Comparison of ENCODE assay signal across 8 cellular contexts in the genomic region with DNA sequence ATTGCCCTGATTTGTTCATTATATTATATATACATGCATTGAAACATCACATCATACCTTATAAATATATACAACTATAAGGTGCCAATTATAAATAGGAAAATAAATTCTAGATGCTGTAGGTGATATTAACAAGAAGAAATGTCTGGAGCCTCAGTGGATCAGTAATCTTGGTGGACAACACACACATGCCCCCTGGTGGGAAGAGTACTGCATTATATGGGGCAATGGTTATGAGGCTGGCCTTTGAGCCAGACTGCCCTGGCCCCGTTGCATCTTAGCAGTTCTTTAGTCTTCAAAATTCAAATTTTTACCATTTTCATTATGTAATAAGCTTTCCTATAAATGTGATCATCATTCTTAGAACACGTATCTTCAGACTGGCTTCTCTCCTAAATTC.
DNase-seq lines count a peak whose midpoint lies in the region; ATAC-seq lines count a peak whose summit lies in the region.

No MANE protein-coding gene starts in this region.

- no peak overlapping the region for H4K91ac ChIP-seq in mesenchymal stem cell (ENCODE audit: low read length)

- H3K36me3 ChIP-seq in adipocyte (ENCODE audit: control insufficient read depth, insufficient read depth, low read length, severe bottlenecking) (no peaks in the 10 kb centered on the region), mesenchymal stem cell (ENCODE audit: control insufficient read depth in 1 of 2, insufficient read depth in 2 of 2, low read depth in 1 of 2, low read length in 2 of 2) (no peaks in the 10 kb centered on the region)

- H3K4me3 ChIP-seq in Jurkat, Clone E6-1 (ENCODE audit: low read length): no peak overlapping the region
- H3K4me3 ChIP-seq in adipocyte (ENCODE audit: low read length): no peak overlapping the region
- H3K4me3 ChIP-seq in mesenchymal stem cell (ENCODE audit: insufficient read depth in 1 of 2, low read depth in 1 of 2, low read length in 2 of 2): no peak overlapping the region

- H3K9me3 ChIP-seq in adipocyte (ENCODE audit: control insufficient read depth, low read length) (no peaks in the 10 kb centered on the region), mesenchymal stem cell (ENCODE audit: control insufficient read depth, low read length) (no peaks in the 10 kb centered on the region)

- no peak overlapping the region for H3K9ac ChIP-seq in adipocyte (ENCODE audit: low read length)
- no peak overlapping the region for H3K9ac ChIP-seq in mesenchymal stem cell (ENCODE audit: low read length)

- no peak overlapping the region for H4K8ac ChIP-seq in mesenchymal stem cell (ENCODE audit: low read length)

- H2BK15ac ChIP-seq in mesenchymal stem cell (ENCODE audit: low read depth, poor library complexity, severe bottlenecking): no peak overlapping the region

- H3K18ac ChIP-seq in mesenchymal stem cell (ENCODE audit: low read depth in 1 of 2, low read length in 2 of 2): no peak overlapping the region

- no peak overlapping the region for H2BK5ac ChIP-seq in mesenchymal stem cell (ENCODE audit: low read depth, low read length, poor library complexity, severe bottlenecking)

- no peaks in the 10 kb centered on the region for H3K79me1 ChIP-seq in mesenchymal stem cell (replicated peaks; ENCODE audit: low read length, poor library complexity, severe bottlenecking)

- H2AFZ ChIP-seq in mesenchymal stem cell (ENCODE audit: low read depth, low read length): no peak overlapping the region

- WGBS in mesenchymal stem cell: 79% methylated on average over 2 of the region's 2 CpGs

- no peak overlapping the region for H3K27ac ChIP-seq in mesenchymal stem cell (ENCODE audit: low read length, poor library complexity, severe bottlenecking)

- H2AK5ac ChIP-seq in mesenchymal stem cell (ENCODE audit: low read length, severe bottlenecking): no peak overlapping the region

- no peak overlapping the region for H3K23ac ChIP-seq in mesenchymal stem cell (ENCODE audit: low read length in 2 of 2)

- no peak overlapping the region for H3K14ac ChIP-seq in mesenchymal stem cell (ENCODE audit: low read length in 2 of 2)

- H3K27me3 ChIP-seq in adipocyte (replicated peaks; ENCODE audit: control insufficient read depth, insufficient read depth, low read length): no peaks in the 10 kb centered on the region
- no peaks in the 10 kb centered on the region for H3K27me3 ChIP-seq in mesenchymal stem cell (ENCODE audit: control insufficient read depth in 1 of 2, insufficient read depth in 1 of 2, low read length in 2 of 2)

- H3K4ac ChIP-seq in mesenchymal stem cell (ENCODE audit: low read depth in 1 of 2, low read length in 2 of 2): no peak overlapping the region

- ATAC-seq in HG03039 (IDR thresholded peaks at IDR 0.05; ENCODE audit: unreplicated experiment): no peak

- no peak overlapping the region for H2BK120ac ChIP-seq in mesenchymal stem cell (ENCODE audit: low read depth, low read length)

- no peaks in the 10 kb centered on the region for H3K4me1 ChIP-seq in adipocyte (ENCODE audit: control insufficient read depth, insufficient read depth, low read length)
- H3K4me1 ChIP-seq in mesenchymal stem cell (ENCODE audit: control insufficient read depth, insufficient read depth, low read depth, low read length): no peaks in the 10 kb centered on the region

- H2BK12ac ChIP-seq in mesenchymal stem cell (ENCODE audit: low read length in 2 of 2): no peak overlapping the region

- DNase-seq in DMS 273 treated with DMSO at 0.1 percent for 48 hours (lab: John Stamatoyannopoulos, UW): peak; percentile 16
- peak; percentile 2 for DNase-seq in GM19240 (ENCODE audit: insufficient read length, low spot score)
- peak; percentile 11 for DNase-seq in Jurkat, Clone E6-1 (ENCODE audit: low read depth, low spot score)
- peak; percentile 87 for DNase-seq in adipocyte (ENCODE audit: low read depth)
- peak; percentile 53 for DNase-seq in mesenchymal stem cell
- DNase-seq in mesenteric fat pad (ENCODE audit: low spot score): no peak
- no peak for DNase-seq in activated T-cell treated with anti-CD3 and anti-CD28 coated beads, Interleukin-2, amount 50 U/mL, for 1 hour

- H3K4me2 ChIP-seq in mesenchymal stem cell (ENCODE audit: low read length, poor library complexity, severe bottlenecking): no peak overlapping the region

Comparison
In these comparisons a context has a peak if more than half of its experiments do, and no peak if none do; other contexts are left out.
1. DNase-seq: peak in DMS 273 treated with DMSO at 0.1 percent for 48 hours (single experiment), GM19240 (single experiment), Jurkat, Clone E6-1 (single experiment), adipocyte (single experiment) and mesenchymal stem cell (single experiment); none in mesenteric fat pad (single experiment) and activated T-cell treated with anti-CD3 and anti-CD28 coated beads, Interleukin-2, amount 50 U/mL, for 1 hour (single experiment).